9 cellular contexts compared by ENCODE assay signal in the genomic region with DNA sequence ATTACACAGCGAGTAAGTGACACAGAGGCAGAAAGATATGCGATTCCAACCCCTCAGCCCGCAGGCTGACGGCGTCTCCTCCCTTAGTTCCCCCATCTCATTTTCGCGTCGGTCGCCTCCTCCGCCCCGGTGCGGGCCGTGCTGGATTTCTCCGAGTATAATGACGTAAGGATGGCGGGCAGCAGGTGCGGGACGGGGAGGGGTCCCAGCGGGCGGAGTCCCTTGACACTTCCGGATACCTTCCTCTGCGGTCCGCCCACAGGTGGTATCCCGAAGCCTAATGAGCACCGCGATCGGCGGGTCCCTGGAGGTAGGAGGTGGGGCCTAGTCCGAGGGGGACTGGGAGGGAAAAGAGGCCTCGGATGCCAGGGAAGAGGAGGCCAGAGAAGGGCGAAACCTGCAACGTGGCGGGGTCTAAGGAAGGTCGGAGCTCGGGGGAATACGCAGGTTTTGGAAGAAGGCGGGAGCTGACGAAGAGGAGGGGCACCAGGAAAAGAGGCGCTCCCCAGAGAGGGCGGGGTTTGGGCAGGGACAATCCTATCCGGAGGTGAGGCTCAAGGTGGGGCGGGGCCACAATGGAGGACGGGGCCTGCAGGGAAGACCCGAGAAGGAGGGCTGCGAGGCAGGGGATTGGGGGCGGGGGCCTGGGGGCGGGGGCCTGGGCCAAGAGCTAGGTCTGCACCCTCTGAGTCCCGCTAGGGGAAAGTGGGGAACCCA. TPM values are rescaled to one million over a fixed set of nuclear protein-coding genes. Genes with fewer than 3 reads are reported as not detected.
A peak's percentile ranks its signal among the peaks of the same experiment; 100 is the strongest.
DNase-seq lines count a peak whose midpoint lies in the region; ATAC-seq and TF ChIP-seq lines count a peak whose summit lies in the region.
"Had no signal": no experiment of that assay in that cellular context is flagged by ENCODE, and none has a peak within 500 bp of the region (broad histone marks: within the 10 kb centered on the region; RNA-seq: fewer than 3 reads in every experiment).

No MANE protein-coding gene starts in this region.

- peak overlapping the region; percentile 68 to 86 for H3K4me3 Mint-ChIP-seq in CD14-positive monocyte

- no peak overlapping the region for H3K27ac Mint-ChIP-seq in CD14-positive monocyte

- H3K36me3 Mint-ChIP-seq in CD14-positive monocyte = peaks cover 0 to 2% of the 10 kb centered on the region in 2 donors

- ATAC-seq in GM19395 (IDR thresholded peaks at IDR 0.05; ENCODE audit: unreplicated experiment) (peak; percentile 72), HG03469 (IDR thresholded peaks at IDR 0.05; ENCODE audit: unreplicated experiment) (peak; percentile 41), aorta (ENCODE audit: low FRiP score) (peak; percentile 78)

- no peak for TF ChIP-seq CTCF in CD14-positive monocyte (IDR thresholded peaks at IDR 0.05)

- WGBS in aorta, 2 donors = 1% methylated on average over 46 to 48 of the region's 48 CpGs

- peak overlapping the region; percentile 73 for H3K4me3 ChIP-seq in NT2/D1 (ENCODE audit: insufficient read length, low read depth)
- peak overlapping the region; percentile 74 for H3K4me3 ChIP-seq in rectal smooth muscle tissue (ENCODE audit: low read length)
- peak overlapping the region; percentile 32 to 44 for H3K4me3 ChIP-seq in aorta (ENCODE audit: low read length in 2 of 2)

- H3K9ac ChIP-seq in NT2/D1 (ENCODE audit: insufficient read length, low read depth) = peak overlapping the region; percentile 67
- no peak overlapping the region for H3K9ac ChIP-seq in rectal smooth muscle tissue (ENCODE audit: low read length)

- H3K27ac ChIP-seq in rectal smooth muscle tissue (ENCODE audit: low read depth, low read length) = no peak overlapping the region
- H3K27ac ChIP-seq in aorta (ENCODE audit: low read depth in 1 of 2, low read length in 2 of 2) = no peak overlapping the region

- H3K4me1 Mint-ChIP-seq in CD14-positive monocyte = peaks cover 9% of the 10 kb centered on the region

- H3K36me3 ChIP-seq in NT2/D1 (ENCODE audit: insufficient read depth, insufficient read length, low read length) = no peaks in the 10 kb centered on the region
- H3K36me3 ChIP-seq in rectal smooth muscle tissue (ENCODE audit: control insufficient read depth, insufficient read depth, low read length) = no peaks in the 10 kb centered on the region
- no peaks in the 10 kb centered on the region for H3K36me3 ChIP-seq in aorta (ENCODE audit: control insufficient read depth in 1 of 2, insufficient read depth in 2 of 2, low read length in 1 of 2)

- no peaks in the 10 kb centered on the region for H3K9me3 ChIP-seq in NT2/D1 (ENCODE audit: insufficient read depth, low read length)
- no peaks in the 10 kb centered on the region for H3K9me3 ChIP-seq in aorta (ENCODE audit: control insufficient read depth, low read length)

- DNase-seq in CD14-positive monocyte (ENCODE audit: low spot score) (no peak), NT2/D1 (ENCODE audit: low read depth, low spot score) (peak; percentile 72), activated T-helper 1 cell treated with Interleukin-2 at 50 U/mL for 16 hours (ENCODE audit: low read depth) (peak; percentile 40), germinal center (ENCODE audit: low spot score) (peak; percentile 69), aorta (peak; percentile 70 to 79)

- H3K9me3 Mint-ChIP-seq in CD14-positive monocyte = peaks cover 2 to 22% (median 8%) of the 10 kb centered on the region in 7 donors

- H3K4me1 ChIP-seq in NT2/D1 (ENCODE audit: insufficient read depth, insufficient read length) (no peaks in the 10 kb centered on the region), rectal smooth muscle tissue (ENCODE audit: control insufficient read depth, insufficient read depth, low read length) (no peaks in the 10 kb centered on the region), aorta (ENCODE audit: control insufficient read depth in 1 of 2, insufficient read depth in 2 of 2, low read length in 2 of 2) (no peaks in the 10 kb centered on the region)

- peaks cover 8 to 56% (median 22%) of the 10 kb centered on the region in 3 donors for H3K27me3 Mint-ChIP-seq in CD14-positive monocyte (ENCODE audit: low read depth in 3 of 3)

- peaks cover 41% of the 10 kb centered on the region for H3K27me3 ChIP-seq in NT2/D1 (ENCODE audit: insufficient read depth, insufficient read length)
- peaks cover 20% of the 10 kb centered on the region for H3K27me3 ChIP-seq in rectal smooth muscle tissue (ENCODE audit: control insufficient read depth, insufficient read depth, low read length)
- H3K27me3 ChIP-seq in aorta (ENCODE audit: control insufficient read depth in 1 of 2, insufficient read depth in 2 of 2, low read length in 1 of 2) = no peaks in the 10 kb centered on the region

- intact Hi-C loops in CD14-positive monocyte (cut with micrococcal nuclease) (no loop called here), aorta (cut with DNase I) (no loop called here)

RNA-seq across cellular contexts. Expression of gene PRSS16, which starts 3.6 kb away (rescaled TPM):
- polyA plus RNA-seq in CD14-positive monocyte (not detected), aorta (1 to 10 TPM in 1 of 2 donors, not detected in 1; 1.1 TPM)
- under 1 TPM in 1 of 2 donors, not detected in 1; 0.75 TPM for total RNA-seq in aorta
- total RNA-seq: LHCN-M2 had no signal
